In genomic region chr1:203289281-203289981, GRCh38 we compare ENCODE assay signal across 8 cellular contexts. TPM values are rescaled to one million over a fixed set of nuclear protein-coding genes. Genes with fewer than 3 reads are reported as not detected.
DNase-seq lines count a peak whose midpoint lies in the region; ATAC-seq and FAIRE-seq lines count a peak whose summit lies in the region.

No MANE protein-coding gene starts in this region.

- FAIRE-seq in GM18507 (lab: Jason Lieb, UNC): peak; percentile 98

- DNase-seq in GM18507 (ENCODE audit: extremely low spot score, insufficient read length, low read depth) (peak; percentile 73), NOMO-1 treated with dmso at 0.1 percent for 144 hours (lab: John Stamatoyannopoulos, UW; ENCODE audit: unreplicated experiment) (peak; percentile 94), left ventricle myocardium superior (no peak), NCI-H345 (lab: John Stamatoyannopoulos, UW) (no peak), NCI-H226 (no peak)
- peak; percentile 92 to 93 for DNase-seq in activated T-cell treated with anti-CD3 and anti-CD28 coated beads, Interleukin-2, amount 50 U/mL, for 48 hours
- peak in 3 of 4 experiments; percentile 58 to 86 (median 76) for DNase-seq in stimulated activated CD4-positive, alpha-beta T cell treated with anti-CD3 and anti-CD28 coated beads, Interleukin-1b, Interleukin-23, amount 100 ng/mL, for 24 hours (ENCODE audit: low read depth in 4 of 4, low spot score in 1 of 4)

- intact Hi-C loops in left ventricle myocardium superior (cut with micrococcal nuclease): no loop called here

- ATAC-seq in HG02642 (IDR thresholded peaks at IDR 0.05; ENCODE audit: poor library complexity, unreplicated experiment) (peak; percentile 51), left ventricle myocardium superior (peak; percentile 26)

RNA-seq across cellular contexts. Expression of gene BTG2, which starts 15.9 kb away (rescaled TPM):
- 41.3 TPM for total RNA-seq in left ventricle myocardium superior

RNA-seq across cellular contexts. Expression of gene CHIT1, which starts 60.0 kb away (rescaled TPM):
- not detected for total RNA-seq in left ventricle myocardium superior

Comparison
In these comparisons a context has a peak if more than half of its experiments do, and no peak if none do; other contexts are left out.
1. DNase-seq: peak in GM18507 (single experiment), NOMO-1 treated with dmso at 0.1 percent for 144 hours (single experiment), activated T-cell treated with anti-CD3 and anti-CD28 coated beads, Interleukin-2, amount 50 U/mL, for 48 hours (2 of 2) and stimulated activated CD4-positive, alpha-beta T cell treated with anti-CD3 and anti-CD28 coated beads, Interleukin-1b, Interleukin-23, amount 100 ng/mL, for 24 hours (3 of 4); none in left ventricle myocardium superior (single experiment), NCI-H345 (single experiment) and NCI-H226 (single experiment).